1 cellular context compared by ENCODE assay signal in genomic region chr3:142144587-142144986, GRCh38.
TF ChIP-seq lines count a peak whose summit lies in the region.

No MANE protein-coding gene starts in this region.

TF ChIP-seq in K562, 482 proteins besides CTCF, POLR2A, EP300 and RAD21:
- peak; percentile 54 for TF ChIP-seq EGR1 (conservative IDR thresholded peaks at IDR 0.05)
- peak; percentile 74 for TF ChIP-seq ZNF121 (CRISPR knock-in tag; conservative IDR thresholded peaks at IDR 0.05)
